ENCODE assay signal across 9 cellular contexts in genomic region chr4:73998040-73999011, GRCh38. TPM values are rescaled to one million over a fixed set of nuclear protein-coding genes. Genes with fewer than 3 reads are reported as not detected.
DNase-seq lines count a peak whose midpoint lies in the region; ATAC-seq and TF ChIP-seq lines count a peak whose summit lies in the region.
"Had no signal": no experiment of that assay in that cellular context is flagged by ENCODE, and none has a peak within 500 bp of the region (broad histone marks: within the 10 kb centered on the region; RNA-seq: fewer than 3 reads in every experiment).

Gene CXCL5, minus strand, starts transcription at chr4:73998677. Its CDS starts 96 bp downstream, at chr4:73998581.

- peak; percentile 37 for DNase-seq in AG10803 (ENCODE audit: low read depth)
- DNase-seq in anterior cingulate cortex (lab: John Stamatoyannopoulos, UW) = peak in 32 of 58 donors; percentile 2 to 46 (median 10)
- peak; percentile 43 for DNase-seq in Right ventricle myocardium superior
- peak; percentile 26 for DNase-seq in neural crest cell (ENCODE audit: low read depth, low spot score)
- no peak for DNase-seq in SIG-M5 (lab: John Stamatoyannopoulos, UW)
- no peak for DNase-seq in RPMI8226
- DNase-seq: CD8-positive, alpha-beta memory T cell had no signal

- H3K36me3 Mint-ChIP-seq in neural crest cell (ENCODE audit: low read depth) = no peaks in the 10 kb centered on the region
- H3K36me3 Mint-ChIP-seq: CD8-positive, alpha-beta memory T cell had no signal

- peaks cover 43% of the 10 kb centered on the region for H3K27me3 Mint-ChIP-seq in neural crest cell (ENCODE audit: low read depth)

- peak within 1 kb of the TSS; percentile 82 for H3K4me3 Mint-ChIP-seq in neural crest cell
- H3K4me3 Mint-ChIP-seq: CD8-positive, alpha-beta memory T cell had no signal

- ATAC-seq in Right ventricle myocardium superior (ENCODE audit: poor library complexity) = peak; percentile 46
- no peak for ATAC-seq in HG03432 (IDR thresholded peaks at IDR 0.05; ENCODE audit: unreplicated experiment)
- ATAC-seq in GM21360 (IDR thresholded peaks at IDR 0.05; ENCODE audit: unreplicated experiment) = no peak

- H3K4me1 Mint-ChIP-seq in neural crest cell = peaks cover 11% of the 10 kb centered on the region
- H3K4me1 Mint-ChIP-seq: CD8-positive, alpha-beta memory T cell had no signal

- H3K4me3 ChIP-seq in AG10803 (ENCODE audit: low read length) = peak within 1 kb of the TSS; percentile 53

- intact Hi-C loops in Right ventricle myocardium superior (cut with DNase I) = no loop called here

- no peak for TF ChIP-seq CTCF in AG10803 (conservative IDR thresholded peaks at IDR 0.05; ENCODE audit: low read length)
- no peak for TF ChIP-seq CTCF in neural crest cell (conservative IDR thresholded peaks at IDR 0.05)

- H3K9me3 Mint-ChIP-seq in neural crest cell = no peaks in the 10 kb centered on the region

- H3K27ac Mint-ChIP-seq in neural crest cell (ENCODE audit: unreplicated experiment) = peak within 1 kb of the TSS; percentile 50
- H3K27ac Mint-ChIP-seq: CD8-positive, alpha-beta memory T cell had no signal

RNA-seq across cellular contexts. Expression of gene CXCL5, which starts in this region (rescaled TPM):
- total RNA-seq in Right ventricle myocardium superior (0.11 TPM), neural crest cell (0.28 and 0.45 TPM in 2 replicates)
- total RNA-seq: CD8-positive, alpha-beta memory T cell had no signal

Comparison
In these comparisons a context has a peak if more than half of its experiments do, and no peak if none do; other contexts are left out.
1. Peak in DNase-seq and ATAC-seq in Right ventricle myocardium superior; RNA of the gene not detected or under 1 TPM.
2. Peak in DNase-seq in neural crest cell; RNA of the gene not detected or under 1 TPM.
3. DNase-seq: peak in AG10803 (single experiment) and anterior cingulate cortex (32 of 58); none in SIG-M5 (single experiment) and RPMI8226 (single experiment).